In the genomic region with DNA sequence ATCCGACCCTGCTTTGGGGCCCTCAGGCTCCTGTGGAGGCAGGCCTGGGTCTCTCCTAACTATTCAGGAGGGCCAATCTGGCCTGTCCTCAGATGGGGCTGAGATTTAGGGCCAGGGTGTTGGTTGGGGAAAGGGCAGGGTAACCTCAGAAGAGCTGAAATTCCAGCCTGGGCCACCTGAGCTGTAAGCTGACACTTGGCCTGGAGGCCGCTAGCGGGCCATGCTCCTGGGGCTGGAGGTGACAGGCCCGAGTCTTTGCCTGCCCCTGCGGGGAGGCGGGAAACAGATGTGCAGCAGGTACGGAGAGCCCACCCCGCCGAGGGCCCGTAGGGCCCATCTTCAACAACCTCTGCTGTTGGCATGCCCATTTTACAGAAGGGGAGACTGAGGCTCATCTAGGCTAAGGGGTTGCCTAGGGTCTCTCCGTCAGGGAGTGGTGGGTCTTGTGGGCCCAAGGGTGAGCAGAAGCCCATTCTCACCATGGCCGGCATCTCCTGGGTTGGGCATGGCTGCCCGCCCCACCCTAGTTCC, we compare ENCODE assay signal across 15 cellular contexts.
DNase-seq lines count a peak whose midpoint lies in the region; ATAC-seq, FAIRE-seq and TF ChIP-seq lines count a peak whose summit lies in the region.
"Had no signal": no experiment of that assay in that cellular context is flagged by ENCODE, and none has a peak within 500 bp of the region (broad histone marks: within the 10 kb centered on the region; RNA-seq: fewer than 3 reads in every experiment).

No MANE protein-coding gene starts in this region.

- H3K36me3 ChIP-seq in H7 (replicated peaks; ENCODE audit: control insufficient read depth, insufficient read depth, low read length) (no peaks in the 10 kb centered on the region; the same call in none of the 2 replicates), gastrocnemius medialis (no peaks in the 10 kb centered on the region), pancreas (no peaks in the 10 kb centered on the region)
- H3K36me3 ChIP-seq: sigmoid colon had no signal

- H3K27ac Mint-ChIP-seq in T-helper 2 cell treated with Interferon-gamma antibody and Interleukin-4, amounts not matched to agents 5 μg/mL and 100 μg/mL, for 36 hours = peak overlapping the region; percentile 82
- H3K27ac Mint-ChIP-seq in central memory CD8-positive, alpha-beta T cell (ENCODE audit: low read depth) = peak overlapping the region; percentile 98
- H3K27ac Mint-ChIP-seq: type B pancreatic cell had no signal

- peak overlapping the region; percentile 78 for H3K4me3 Mint-ChIP-seq in T-helper 2 cell treated with Interferon-gamma antibody and Interleukin-4, amounts not matched to agents 5 μg/mL and 100 μg/mL, for 36 hours
- peak overlapping the region; percentile 87 for H3K4me3 Mint-ChIP-seq in central memory CD8-positive, alpha-beta T cell
- H3K4me3 Mint-ChIP-seq: type B pancreatic cell had no signal

- peaks cover 5% of the 10 kb centered on the region for H3K9me3 Mint-ChIP-seq in T-helper 2 cell treated with Interferon-gamma antibody and Interleukin-4, amounts not matched to agents 5 μg/mL and 100 μg/mL, for 36 hours
- peaks cover 6% of the 10 kb centered on the region for H3K9me3 Mint-ChIP-seq in central memory CD8-positive, alpha-beta T cell
- H3K9me3 Mint-ChIP-seq: type B pancreatic cell had no signal

- no peaks in the 10 kb centered on the region for H3K27me3 ChIP-seq in H7 (ENCODE audit: control insufficient read depth, insufficient read depth, low read length)
- no peaks in the 10 kb centered on the region for H3K27me3 ChIP-seq in gastrocnemius medialis
- no peaks in the 10 kb centered on the region for H3K27me3 ChIP-seq in pancreas
- H3K27me3 ChIP-seq: sigmoid colon had no signal

- WGBS in pancreas, 2 donors = 84 to 85% methylated on average over 12 to 13 of the region's 13 CpGs

- peaks cover 44% of the 10 kb centered on the region for H3K4me1 Mint-ChIP-seq in T-helper 2 cell treated with Interferon-gamma antibody and Interleukin-4, amounts not matched to agents 5 μg/mL and 100 μg/mL, for 36 hours (ENCODE audit: low read depth)
- H3K4me1 Mint-ChIP-seq in central memory CD8-positive, alpha-beta T cell = peaks cover 63% of the 10 kb centered on the region

- intact Hi-C loops in gastrocnemius medialis (cut with DNase I; ENCODE audit: low total_unique reads) = no loop called here
- intact Hi-C loops in pancreas (cut with DNase I) = no loop called here

- no peak for TF ChIP-seq CTCF in gastrocnemius medialis (IDR thresholded peaks at IDR 0.05 in 4 of 5, conservative IDR thresholded peaks at IDR 0.05 in 1 of 5)
- TF ChIP-seq CTCF in GM10266 (IDR thresholded peaks at IDR 0.05; ENCODE audit: control insufficient read depth, insufficient read depth, low read depth, missing control alignments) = no peak
- no peak for TF ChIP-seq CTCF in pancreas (IDR thresholded peaks at IDR 0.05)

- no peaks in the 10 kb centered on the region for H3K27me3 Mint-ChIP-seq in T-helper 2 cell treated with Interferon-gamma antibody and Interleukin-4, amounts not matched to agents 5 μg/mL and 100 μg/mL, for 36 hours (ENCODE audit: low read depth)
- no peaks in the 10 kb centered on the region for H3K27me3 Mint-ChIP-seq in central memory CD8-positive, alpha-beta T cell
- H3K27me3 Mint-ChIP-seq: type B pancreatic cell had no signal

- no peak overlapping the region for H3K4me3 ChIP-seq in H7 (ENCODE audit: insufficient read depth, low read depth, low read length)
- H3K4me3 ChIP-seq in gastrocnemius medialis = peak overlapping the region in 2 of 4 donors; percentile 6 to 7
- no peak overlapping the region for H3K4me3 ChIP-seq in pancreas
- H3K4me3 ChIP-seq: sigmoid colon had no signal

- H3K36me3 Mint-ChIP-seq in T-helper 2 cell treated with Interferon-gamma antibody and Interleukin-4, amounts not matched to agents 5 μg/mL and 100 μg/mL, for 36 hours (ENCODE audit: low read depth) = peaks cover 10% of the 10 kb centered on the region
- peaks cover 29% of the 10 kb centered on the region for H3K36me3 Mint-ChIP-seq in central memory CD8-positive, alpha-beta T cell (ENCODE audit: insufficient read depth)
- H3K36me3 Mint-ChIP-seq: type B pancreatic cell had no signal

- ATAC-seq in central memory CD8-positive, alpha-beta T cell (replicated peaks; ENCODE audit: extremely low read depth, poor library complexity, severe bottlenecking) = no peak
- peak; percentile 50 for ATAC-seq in gastrocnemius medialis
- ATAC-seq in pancreas = no peak

- in situ Hi-C loops in gastrocnemius medialis (cut with MboI; ENCODE audit: low sequenced_read_pairs in 4 of 4) = no loop called here

- no peak for TF ChIP-seq POLR2A in gastrocnemius medialis (IDR thresholded peaks at IDR 0.05)

- H3K9me3 ChIP-seq in gastrocnemius medialis (no peaks in the 10 kb centered on the region), pancreas (no peaks in the 10 kb centered on the region)
- H3K9me3 ChIP-seq: sigmoid colon had no signal

- DNase-seq in T-helper 2 cell treated with Interferon-gamma antibody and Interleukin-4, amounts not matched to agents 5 μg/mL and 100 μg/mL, for 36 hours (ENCODE audit: low spot score) = no peak
- DNase-seq in T-helper 2 cell (no peak), H7 (peak; percentile 65), gastrocnemius medialis (no peak), GM10266 (ENCODE audit: extremely low spot score) (no peak), NCI-H2196 treated with DMSO at 0.1 percent for 48 hours (lab: John Stamatoyannopoulos, UW; ENCODE audit: unreplicated experiment) (no peak), pancreas (no peak)
- no peak for DNase-seq in central memory CD8-positive, alpha-beta T cell (ENCODE audit: low spot score in 2 of 2)
- DNase-seq: cortex of kidney, DMS153, NCI-H1436, NCI-H526, sigmoid colon had no signal

- no peak for FAIRE-seq in pancreas (lab: Jason Lieb, UNC)
- FAIRE-seq: H54 had no signal

- peak overlapping the region; percentile 80 to 98 (median 94) for H3K27ac ChIP-seq in gastrocnemius medialis
- no peak overlapping the region for H3K27ac ChIP-seq in pancreas
- H3K27ac ChIP-seq: sigmoid colon had no signal

- peaks cover 66 to 80% of the 10 kb centered on the region in 2 donors for H3K4me1 ChIP-seq in gastrocnemius medialis
- no peaks in the 10 kb centered on the region for H3K4me1 ChIP-seq in pancreas

Comparison
In these comparisons a context has a peak if more than half of its experiments do, and no peak if none do; other contexts are left out.
1. ATAC-seq: peak in gastrocnemius medialis (2 of 2); none in central memory CD8-positive, alpha-beta T cell (single experiment) and pancreas (0 of 4).
2. H3K27ac ChIP-seq: peak in gastrocnemius medialis (4 of 4); none in pancreas (0 of 4).